In the genomic region with DNA sequence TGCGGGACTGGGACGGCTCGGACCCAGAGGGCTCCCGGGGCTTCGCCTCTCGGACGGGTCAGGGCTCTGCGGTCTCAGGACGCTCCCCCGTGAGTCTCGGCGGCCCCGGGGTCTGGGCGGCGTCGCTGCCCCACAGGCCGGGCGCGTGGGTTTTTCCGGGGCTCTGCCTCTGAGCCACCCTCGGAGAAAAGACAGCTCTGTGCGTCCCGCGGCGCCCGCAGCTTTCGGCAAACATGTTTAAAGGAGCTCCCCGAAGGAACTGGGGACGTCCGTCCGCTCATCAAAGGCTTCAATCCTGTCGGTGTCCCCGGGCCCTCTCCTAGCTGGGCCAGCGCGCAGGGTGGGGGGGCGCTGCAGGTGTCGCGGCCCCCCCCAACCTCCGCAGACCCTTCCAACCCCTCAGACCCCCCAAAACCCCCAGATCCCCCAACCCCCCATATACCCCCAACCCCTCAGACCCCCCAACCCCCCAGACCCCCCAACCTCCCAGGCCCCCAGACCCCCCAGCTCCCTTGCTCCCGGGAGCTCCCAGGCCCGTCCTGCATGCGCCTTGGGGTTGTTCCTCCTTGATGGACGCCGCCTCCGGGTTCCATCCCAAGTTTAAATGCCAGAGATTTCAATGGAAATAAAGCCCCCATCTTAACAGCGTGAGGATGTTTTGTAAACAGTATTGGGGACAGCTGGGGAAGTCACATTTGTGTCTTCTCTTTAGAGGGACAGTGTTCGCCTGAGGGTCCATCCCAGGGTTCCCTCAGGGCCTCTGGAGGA, we compare ENCODE assay signal across 8 cellular contexts. TPM values are rescaled to one million over a fixed set of nuclear protein-coding genes. Genes with fewer than 3 reads are reported as not detected.
DNase-seq lines count a peak whose midpoint lies in the region; ATAC-seq and TF ChIP-seq lines count a peak whose summit lies in the region.

No MANE protein-coding gene starts in this region.

- H3K4me3 Mint-ChIP-seq in activated naive CD4-positive, alpha-beta T cell treated with anti-CD3 and anti-CD28 coated beads, Interleukin-2, amount 50 U/mL, for 24 hours: peak overlapping the region; percentile 63

- no peak overlapping the region for H3K27ac Mint-ChIP-seq in activated naive CD4-positive, alpha-beta T cell treated with anti-CD3 and anti-CD28 coated beads, Interleukin-2, amount 50 U/mL, for 24 hours

- peaks cover 9% of the 10 kb centered on the region for H3K36me3 ChIP-seq in DND-41 (ENCODE audit: insufficient read depth, low read length)

- no peak for ATAC-seq in DND-41 (ENCODE audit: insufficient read depth, low read depth)

- no peak overlapping the region for H3K27ac ChIP-seq in DND-41 (ENCODE audit: low read length)

- peaks cover 11% of the 10 kb centered on the region for H3K36me3 Mint-ChIP-seq in activated naive CD4-positive, alpha-beta T cell treated with anti-CD3 and anti-CD28 coated beads, Interleukin-2, amount 50 U/mL, for 24 hours

- peak overlapping the region; percentile 58 for H2AFZ ChIP-seq in DND-41 (ENCODE audit: low read depth, low read length)

- peak overlapping the region; percentile 97 for H3K4me2 ChIP-seq in DND-41 (ENCODE audit: insufficient read depth, low read length)

- H3K4me3 ChIP-seq in DND-41 (ENCODE audit: low read depth in 1 of 2, low read length in 2 of 2): peak overlapping the region in 1 of 2 experiments; percentile 62; a peak in 3 of 4 replicates
- H3K4me3 ChIP-seq in iPS-18c (ENCODE audit: insufficient read depth, low read depth, low read length): peak overlapping the region; percentile 69

- H3K79me2 ChIP-seq in DND-41 (ENCODE audit: insufficient read depth, low read length): peaks cover 31% of the 10 kb centered on the region

- H3K4me1 Mint-ChIP-seq in activated naive CD4-positive, alpha-beta T cell treated with anti-CD3 and anti-CD28 coated beads, Interleukin-2, amount 50 U/mL, for 24 hours: peaks cover 16% of the 10 kb centered on the region

- no peak for TF ChIP-seq CTCF in DND-41 (IDR thresholded peaks at IDR 0.05; ENCODE audit: borderline replicate concordance, extremely low read depth, low read length, poor library complexity, severe bottlenecking)

- H4K20me1 ChIP-seq in DND-41 (ENCODE audit: insufficient read depth, low read length): 0 out of 2 replicates have a peak, but pooled peaks cover 4% of the 10 kb centered on the region

- peak overlapping the region; percentile 53; the same call in 1 of the 2 replicates for H3K9ac ChIP-seq in DND-41 (ENCODE audit: low read depth, low read length)

- H3K9me3 Mint-ChIP-seq in activated naive CD4-positive, alpha-beta T cell treated with anti-CD3 and anti-CD28 coated beads, Interleukin-2, amount 50 U/mL, for 24 hours: no peaks in the 10 kb centered on the region

- no peaks in the 10 kb centered on the region for H3K27me3 ChIP-seq in DND-41 (ENCODE audit: insufficient read depth, low read length, poor library complexity)

- H3K9me3 ChIP-seq in DND-41 (ENCODE audit: insufficient read depth, low read length, severe bottlenecking) (peaks cover 6% of the 10 kb centered on the region), iPS-18c (ENCODE audit: control insufficient read depth, insufficient read depth, low read length) (peaks cover 4% of the 10 kb centered on the region)

- H3K4me1 ChIP-seq in DND-41 (ENCODE audit: insufficient read depth, low read length): peaks cover 19% of the 10 kb centered on the region

- no peaks in the 10 kb centered on the region for H3K27me3 Mint-ChIP-seq in activated naive CD4-positive, alpha-beta T cell treated with anti-CD3 and anti-CD28 coated beads, Interleukin-2, amount 50 U/mL, for 24 hours

- DNase-seq in DND-41: no peak
- peak; percentile 24 for DNase-seq in M059J (ENCODE audit: low read depth)
- DNase-seq in stimulated activated CD4-positive, alpha-beta T cell treated with anti-CD3 and anti-CD28 coated beads, Interleukin-4, amount 100 ng/mL, for 4 hours: peak; percentile 28 to 37
- DNase-seq in NCI-H1930 (lab: John Stamatoyannopoulos, UW): no peak
- DNase-seq in NCI-H526 treated with DMSO at 0.1 percent for 48 hours (lab: John Stamatoyannopoulos, UW): no peak
- no peak for DNase-seq in H4 (ENCODE audit: low spot score)

RNA-seq across cellular contexts. Expression of gene C1orf159, which starts 1.0 kb away (rescaled TPM):
- total RNA-seq in M059J (2014; rRNA removed; shearing (Covaris generic)): 17.4 and 17.5 TPM in 2 replicates
- 11.8 and 16.4 TPM in 2 replicates for total RNA-seq in H4 (2014; rRNA removed; shearing (Covaris generic))

RNA-seq across cellular contexts. Expression of gene RNF223, which starts 42.8 kb away (rescaled TPM):
- total RNA-seq in M059J (2014; rRNA removed; shearing (Covaris generic)): not detected in 2 replicates
- not detected in 2 replicates for total RNA-seq in H4 (2014; rRNA removed; shearing (Covaris generic))

RNA-seq across cellular contexts. Expression of gene TTLL10, which starts 56.8 kb away (rescaled TPM):
- total RNA-seq in M059J (2014; rRNA removed; shearing (Covaris generic)): not detected in 2 replicates
- total RNA-seq in H4 (2014; rRNA removed; shearing (Covaris generic)): not detected in 2 replicates

Comparison
In these comparisons a context has a peak if more than half of its experiments do, and no peak if none do; other contexts are left out.
1. DNase-seq: peak in M059J (single experiment) and stimulated activated CD4-positive, alpha-beta T cell treated with anti-CD3 and anti-CD28 coated beads, Interleukin-4, amount 100 ng/mL, for 4 hours (2 of 2); none in DND-41 (single experiment), NCI-H1930 (0 of 2), NCI-H526 treated with DMSO at 0.1 percent for 48 hours (single experiment) and H4 (single experiment).